14 cellular contexts compared by ENCODE assay signal in genomic region chr5:109620651-109621050, GRCh38.
A peak's percentile ranks its signal among the peaks of the same experiment; 100 is the strongest.
DNase-seq lines count a peak whose midpoint lies in the region; ATAC-seq lines count a peak whose summit lies in the region.
"Had no signal": no experiment of that assay in that cellular context is flagged by ENCODE, and none has a peak within 500 bp of the region (broad histone marks: within the 10 kb centered on the region; RNA-seq: fewer than 3 reads in every experiment).

No MANE protein-coding gene starts in this region.

- ATAC-seq in left cardiac atrium, result no peak
- ATAC-seq: CD8-positive, alpha-beta T cell; GM23338 had no signal

- no peaks in the 10 kb centered on the region for H3K27me3 ChIP-seq in layer of hippocampus (ENCODE audit: control insufficient read depth, insufficient read depth, low read length)

- DNase-seq in CD1c-positive myeloid dendritic cell (ENCODE audit: extremely low spot score) (peak; percentile 2), left cardiac atrium (no peak), RPMI8226 (no peak)
- DNase-seq in activated CD8-positive, alpha-beta memory T cell treated with anti-CD3 and anti-CD28 coated beads for 24 hours, result no peak
- DNase-seq: CD8-positive, alpha-beta T cell; COR-L47; DMS153; DMS79 treated with DMSO at 0.1 percent for 48 hours; EL; H7 had no signal

- H3K27ac ChIP-seq in angular gyrus (ENCODE audit: low read depth, low read length) (peak overlapping the region; percentile 99), layer of hippocampus (ENCODE audit: low read depth, low read length) (peak overlapping the region; percentile 98), temporal lobe (ENCODE audit: low read depth, low read length) (peak overlapping the region; percentile 100)

- intact Hi-C loops in left cardiac atrium (cut with DNase I), result no loop called here
